In the genomic region with DNA sequence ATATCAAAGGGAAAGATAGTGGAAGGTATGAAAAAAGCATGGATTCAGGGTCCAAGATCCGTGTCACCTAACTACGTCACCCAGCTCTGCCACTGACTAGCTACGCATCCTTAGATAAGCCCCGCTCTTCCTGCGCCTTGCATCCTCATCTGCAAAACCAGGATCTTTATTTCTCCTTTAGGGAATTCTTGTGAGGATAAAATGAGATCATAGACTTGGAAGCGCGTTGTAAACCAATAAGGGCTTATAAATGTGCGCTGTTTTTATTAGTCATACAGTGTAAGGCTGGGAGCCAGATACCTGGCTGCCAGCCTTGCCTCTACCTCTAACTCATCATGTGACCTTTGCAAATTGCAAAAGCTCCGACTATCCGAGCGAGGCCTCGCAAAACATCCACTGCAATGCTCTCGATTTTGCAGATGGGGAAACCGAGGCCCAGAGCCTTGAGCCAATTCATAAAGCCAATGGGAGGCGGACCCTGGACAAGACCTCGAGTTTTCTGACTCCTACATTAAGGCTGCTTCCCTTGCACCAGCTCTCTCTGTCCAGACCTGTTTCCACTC, we compare ENCODE assay signal across 1 cellular context.
TF ChIP-seq lines count a peak whose summit lies in the region.

No MANE protein-coding gene starts in this region.

TF ChIP-seq in GM23338, 12 proteins besides CTCF, POLR2A, EP300 and RAD21 (continued from another document):
- TF ChIP-seq, protein P1, sequence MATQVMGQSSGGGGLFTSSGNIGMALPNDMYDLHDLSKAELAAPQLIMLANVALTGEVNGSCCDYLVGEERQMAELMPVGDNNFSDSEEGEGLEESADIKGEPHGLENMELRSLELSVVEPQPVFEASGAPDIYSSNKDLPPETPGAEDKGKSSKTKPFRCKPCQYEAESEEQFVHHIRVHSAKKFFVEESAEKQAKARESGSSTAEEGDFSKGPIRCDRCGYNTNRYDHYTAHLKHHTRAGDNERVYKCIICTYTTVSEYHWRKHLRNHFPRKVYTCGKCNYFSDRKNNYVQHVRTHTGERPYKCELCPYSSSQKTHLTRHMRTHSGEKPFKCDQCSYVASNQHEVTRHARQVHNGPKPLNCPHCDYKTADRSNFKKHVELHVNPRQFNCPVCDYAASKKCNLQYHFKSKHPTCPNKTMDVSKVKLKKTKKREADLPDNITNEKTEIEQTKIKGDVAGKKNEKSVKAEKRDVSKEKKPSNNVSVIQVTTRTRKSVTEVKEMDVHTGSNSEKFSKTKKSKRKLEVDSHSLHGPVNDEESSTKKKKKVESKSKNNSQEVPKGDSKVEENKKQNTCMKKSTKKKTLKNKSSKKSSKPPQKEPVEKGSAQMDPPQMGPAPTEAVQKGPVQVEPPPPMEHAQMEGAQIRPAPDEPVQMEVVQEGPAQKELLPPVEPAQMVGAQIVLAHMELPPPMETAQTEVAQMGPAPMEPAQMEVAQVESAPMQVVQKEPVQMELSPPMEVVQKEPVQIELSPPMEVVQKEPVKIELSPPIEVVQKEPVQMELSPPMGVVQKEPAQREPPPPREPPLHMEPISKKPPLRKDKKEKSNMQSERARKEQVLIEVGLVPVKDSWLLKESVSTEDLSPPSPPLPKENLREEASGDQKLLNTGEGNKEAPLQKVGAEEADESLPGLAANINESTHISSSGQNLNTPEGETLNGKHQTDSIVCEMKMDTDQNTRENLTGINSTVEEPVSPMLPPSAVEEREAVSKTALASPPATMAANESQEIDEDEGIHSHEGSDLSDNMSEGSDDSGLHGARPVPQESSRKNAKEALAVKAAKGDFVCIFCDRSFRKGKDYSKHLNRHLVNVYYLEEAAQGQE (IDR thresholded peaks at IDR 0.05; ENCODE audit: unreplicated experiment) = no peak
- TF ChIP-seq NANOG (IDR thresholded peaks at IDR 0.05; ENCODE audit: borderline replicate concordance) (no peak), ZNF114 (CRISPR knock-in tag; IDR thresholded peaks at IDR 0.05) (no peak)
